ENCODE assay signal across 25 cellular contexts in genomic region chr3:35685153-35685552, GRCh38. TPM values are rescaled to one million over a fixed set of nuclear protein-coding genes. Genes with fewer than 3 reads are reported as not detected.
A peak's percentile ranks its signal among the peaks of the same experiment; 100 is the strongest.
DNase-seq lines count a peak whose midpoint lies in the region; ATAC-seq and TF ChIP-seq lines count a peak whose summit lies in the region.
"Had no signal": no experiment of that assay in that cellular context is flagged by ENCODE, and none has a peak within 500 bp of the region (broad histone marks: within the 10 kb centered on the region; RNA-seq: fewer than 3 reads in every experiment).

No MANE protein-coding gene starts in this region.

- H3K4me2 ChIP-seq in mammary epithelial cell (ENCODE audit: insufficient read depth, low read depth, low read length): no peak overlapping the region
- H3K4me2 ChIP-seq: BLaER1 had no signal

- H3K79me2 ChIP-seq in mammary epithelial cell (ENCODE audit: insufficient read depth, low read length): no peaks in the 10 kb centered on the region

- CTCF ChIA-PET in mammary epithelial cell (lab: Charles Lee; ENCODE audit: low non-redundant PET): no interaction called here

- no peaks in the 10 kb centered on the region for H3K4me1 ChIP-seq in mammary epithelial cell (ENCODE audit: insufficient read depth, low read length)
- H3K4me1 ChIP-seq: BE2C had no signal

- peak overlapping the region in 43 of 59 donors; percentile 2 to 69 (median 39) for H3K4me3 ChIP-seq in dorsolateral prefrontal cortex
- no peak overlapping the region for H3K4me3 ChIP-seq in mammary epithelial cell (replicated peaks in 1 of 3; ENCODE audit: insufficient read depth in 1 of 3, low read depth in 2 of 3, low read length in 3 of 3)
- H3K4me3 ChIP-seq: BLaER1, GM12878 had no signal

- dilution Hi-C loops in mammary epithelial cell (cut with HindIII; ENCODE audit: low sequenced_read_pairs): no loop called here

- H4K20me1 ChIP-seq in mammary epithelial cell (ENCODE audit: insufficient read depth, low read length): no peaks in the 10 kb centered on the region

- intact Hi-C loops in dorsolateral prefrontal cortex (cut with DNase I) (no loop called here), mammary epithelial cell (cut with micrococcal nuclease) (no loop called here)

- DNase-seq in G401 (ENCODE audit: low spot score) (peak; percentile 70), caudate nucleus (lab: John Stamatoyannopoulos, UW) (peak in 1 of 61 donors; percentile 31), dorsolateral prefrontal cortex (no peak), mammary epithelial cell (no peak), NCI-H1417 (lab: John Stamatoyannopoulos, UW) (no peak), NCI-H1694 (lab: John Stamatoyannopoulos, UW) (no peak)
- DNase-seq: 8988T; ACHN; BE2C; C1 segment of cervical spinal cord; CD4-positive, alpha-beta memory T cell; CD4-positive, CD25-positive, alpha-beta regulatory T cell; CD8-positive, alpha-beta memory T cell; COR-L47; DMS 273 treated with DMSO at 0.1 percent for 48 hours; DMS153; DMS53; DMS79; GDM1 had no signal

- H3K9me3 ChIP-seq in mammary epithelial cell (replicated peaks; ENCODE audit: insufficient read depth, low read length): no peaks in the 10 kb centered on the region
- H3K9me3 ChIP-seq: BE2C, BLaER1 had no signal

- in situ Hi-C loops in G401 (cut with HindIII; ENCODE audit: low sequenced_read_pairs) (no loop called here), mammary epithelial cell (cut with MboI; ENCODE audit: low sequenced_read_pairs in 2 of 2) (no loop called here)

- WGBS in mammary epithelial cell (ENCODE audit: low coverage, missing lambda C conversion rate): 68% methylated on average over 3 of the region's 3 CpGs

- no peak for ATAC-seq in GM18861 (IDR thresholded peaks at IDR 0.05; ENCODE audit: unreplicated experiment)
- ATAC-seq: GM12878 had no signal

- peak overlapping the region; percentile 86 for H3K27ac ChIP-seq in caudate nucleus (ENCODE audit: low read depth, low read length)
- peak overlapping the region in 7 of 59 donors; percentile 1 to 40 (median 18) for H3K27ac ChIP-seq in dorsolateral prefrontal cortex
- H3K27ac ChIP-seq in mammary epithelial cell (ENCODE audit: insufficient read depth, low read depth, low read length): no peak overlapping the region
- H3K27ac ChIP-seq: BLaER1 had no signal

- H2AFZ ChIP-seq in mammary epithelial cell (ENCODE audit: low read depth, low read length): no peak overlapping the region

- no peaks in the 10 kb centered on the region for H3K36me3 ChIP-seq in mammary epithelial cell (ENCODE audit: insufficient read depth, low read length)
- H3K36me3 ChIP-seq: BE2C had no signal

- no peak overlapping the region for H3K9ac ChIP-seq in mammary epithelial cell (ENCODE audit: insufficient read depth, low read length)
- H3K9ac ChIP-seq: BLaER1 had no signal

- BruUV-seq in mammary epithelial cell (replicated peaks; lab: Mats Ljungman, UMichigan): no TSS peak

- TF ChIP-seq CTCF in dorsolateral prefrontal cortex (IDR thresholded peaks at IDR 0.05 in 54 of 56, conservative IDR thresholded peaks at IDR 0.05 in 2 of 56; ENCODE audit: low read depth in 1 of 56, partially characterized antibody in 56 of 56): no peak
- no peak for TF ChIP-seq CTCF in mammary epithelial cell (conservative IDR thresholded peaks at IDR 0.05 in 1 of 2, IDR thresholded peaks at IDR 0.05 in 1 of 2; ENCODE audit: extremely low read depth in 1 of 2, insufficient read depth in 1 of 2, low read depth in 1 of 2, low read length in 2 of 2)

- H3K27me3 ChIP-seq in dorsolateral prefrontal cortex (no peaks in the 10 kb centered on the region), mammary epithelial cell (ENCODE audit: insufficient read depth, low read length) (no peaks in the 10 kb centered on the region)
- H3K27me3 ChIP-seq: BLaER1 had no signal

RNA-seq across cellular contexts. Expression of gene ARPP21, which starts 45.8 kb away (rescaled TPM):
- total RNA-seq in G401 (2014; rRNA removed; shearing (Covaris generic)): not detected in 2 replicates
- total RNA-seq in dorsolateral prefrontal cortex (100 to 1,000 TPM in 116 of 120 experiments, 10 to 100 TPM in 4; 77.6 to 293 (median 180) TPM), mammary epithelial cell (not detected)
- polyA plus RNA-seq in mammary epithelial cell: not detected
- polyA minus RNA-seq in mammary epithelial cell: not detected
- total RNA-seq: A673; CD4-positive, alpha-beta memory T cell; CD4-positive, CD25-positive, alpha-beta regulatory T cell; CD8-positive, alpha-beta memory T cell; GM12878 had no signal
- polyA plus RNA-seq: AG04450; CD14-positive monocyte; CD4-positive, alpha-beta memory T cell; CD4-positive, CD25-positive, alpha-beta regulatory T cell; CD8-positive, alpha-beta memory T cell; GM12878 had no signal

Comparison
In these comparisons a context has a peak if more than half of its experiments do, and no peak if none do; other contexts are left out.
1. H3K4me3 ChIP-seq: peak in dorsolateral prefrontal cortex (43 of 59); none in mammary epithelial cell (0 of 3).
2. RNA of gene ARPP21, which starts 45.8 kb away (total RNA-seq): 77.6 to 293 TPM in dorsolateral prefrontal cortex; not detected in G401 and not detected in mammary epithelial cell; every median in the first group is over 10 times any median in the second.